ENCODE assay signal across 1 cellular context in genomic region chr17:43360739-43361498, GRCh38.
A peak's percentile ranks its signal among the peaks of the same experiment; 100 is the strongest.
TF ChIP-seq lines count a peak whose summit lies in the region.

No MANE protein-coding gene starts in this region.

TF ChIP-seq in HepG2, 621 proteins besides CTCF, POLR2A, EP300 and RAD21 (continued from another document and continues in another):
- TF ChIP-seq ZNF251 (CRISPR knock-in tag; IDR thresholded peaks at IDR 0.05) (no peak), ATF4 (CRISPR knock-in tag; IDR thresholded peaks at IDR 0.05) (peak; percentile 93 to 100), ZNF431 (CRISPR knock-in tag; IDR thresholded peaks at IDR 0.05; ENCODE audit: borderline replicate concordance, low read depth) (peak; percentile 76; the same call in 1 of the 2 replicates), ZNF557 (CRISPR knock-in tag; IDR thresholded peaks at IDR 0.05) (0 out of 2 replicates have a peak, but pooled peaks have one; percentile 80), ZNF234 (CRISPR knock-in tag; conservative IDR thresholded peaks at IDR 0.05) (no peak), SIX4 (CRISPR knock-in tag; IDR thresholded peaks at IDR 0.05) (peak; percentile 63), ESRRA (CRISPR knock-in tag; IDR thresholded peaks at IDR 0.05; ENCODE audit: low read depth) (peak; percentile 59), HINFP (CRISPR knock-in tag; IDR thresholded peaks at IDR 0.05; ENCODE audit: low read depth) (peak; percentile 91), FOXM1 (CRISPR knock-in tag; IDR thresholded peaks at IDR 0.05) (no peak), BCL6 (CRISPR knock-in tag; IDR thresholded peaks at IDR 0.05) (peak; percentile 81), ZNF121 (CRISPR knock-in tag; IDR thresholded peaks at IDR 0.05) (peak; percentile 70), ZSCAN12 (CRISPR knock-in tag; IDR thresholded peaks at IDR 0.05) (0 out of 2 replicates have a peak, but pooled peaks have one; percentile 66), ZBTB3 (CRISPR knock-in tag; IDR thresholded peaks at IDR 0.05; ENCODE audit: borderline replicate concordance, low read depth) (peak; percentile 82; the same call in 1 of the 2 replicates), JUND (CRISPR knock-in tag; IDR thresholded peaks at IDR 0.05) (peak; percentile 69), FIP1L1 (IDR thresholded peaks at IDR 0.05; ENCODE audit: borderline replicate concordance, insufficient read depth, low read depth, low read length) (peak; percentile 97), DRAP1 (CRISPR knock-in tag; IDR thresholded peaks at IDR 0.05) (peak; percentile 98), PAF1 (CRISPR knock-in tag; IDR thresholded peaks at IDR 0.05) (peak; percentile 89), KLF13 (CRISPR knock-in tag; IDR thresholded peaks at IDR 0.05) (0 out of 2 replicates have a peak, but pooled peaks have one; percentile 56), SP1 (IDR thresholded peaks at IDR 0.05) (no peak), SP1 (CRISPR knock-in tag; IDR thresholded peaks at IDR 0.05) (peak; percentile 75), U2AF2 (IDR thresholded peaks at IDR 0.05; ENCODE audit: low read depth, low read length) (no peak), ZNF280D (CRISPR knock-in tag; IDR thresholded peaks at IDR 0.05) (peak; percentile 89; the same call in 1 of the 2 replicates), MNT (IDR thresholded peaks at IDR 0.05) (0 out of 2 replicates have a peak, but pooled peaks have one; percentile 1), ZNF446 (CRISPR knock-in tag; IDR thresholded peaks at IDR 0.05) (peak; percentile 83; the same call in 1 of the 2 replicates), ZNF383 (CRISPR knock-in tag; IDR thresholded peaks at IDR 0.05; ENCODE audit: borderline replicate concordance) (no peak), MXD1 (CRISPR knock-in tag; IDR thresholded peaks at IDR 0.05) (peak; percentile 77; the same call in 1 of the 2 replicates), ZNF570 (CRISPR knock-in tag; IDR thresholded peaks at IDR 0.05; ENCODE audit: borderline replicate concordance) (no peak; the same call in 1 of the 2 replicates), RORA (CRISPR knock-in tag; IDR thresholded peaks at IDR 0.05) (no peak), ZNF124 (CRISPR knock-in tag; IDR thresholded peaks at IDR 0.05) (peak; percentile 95), ZNF207 (IDR thresholded peaks at IDR 0.05; ENCODE audit: borderline replicate concordance) (no peak), BATF2 (CRISPR knock-in tag; IDR thresholded peaks at IDR 0.05) (peak; percentile 99), ARHGAP35 (CRISPR knock-in tag; IDR thresholded peaks at IDR 0.05; ENCODE audit: borderline replicate concordance) (peak; percentile 63; the same call in 1 of the 2 replicates), GMEB1 (CRISPR knock-in tag; IDR thresholded peaks at IDR 0.05; ENCODE audit: borderline replicate concordance) (peak; percentile 94), DNMT1 (CRISPR knock-in tag; IDR thresholded peaks at IDR 0.05) (0 out of 2 replicates have a peak, but pooled peaks have one; percentile 60), ATM (IDR thresholded peaks at IDR 0.05; ENCODE audit: borderline replicate concordance) (no peak), KAT2B (IDR thresholded peaks at IDR 0.05; ENCODE audit: borderline replicate concordance, low read depth, low read length) (no peak), ZNF232 (CRISPR knock-in tag; IDR thresholded peaks at IDR 0.05; ENCODE audit: borderline replicate concordance) (peak; percentile 77), ATF1 (CRISPR knock-in tag; IDR thresholded peaks at IDR 0.05) (peak; percentile 83), ARNT (IDR thresholded peaks at IDR 0.05) (no peak), TCF7L2 (IDR thresholded peaks at IDR 0.05; ENCODE audit: low read depth, low read length) (no peak), ZFP90 (CRISPR knock-in tag; IDR thresholded peaks at IDR 0.05; ENCODE audit: borderline replicate concordance) (peak; percentile 68; the same call in 1 of the 2 replicates), PTBP1 (IDR thresholded peaks at IDR 0.05; ENCODE audit: low read depth, low read length, poor library complexity, severe bottlenecking) (peak; percentile 77), ELF4 (CRISPR knock-in tag; IDR thresholded peaks at IDR 0.05; ENCODE audit: borderline replicate concordance) (peak; percentile 53; the same call in 1 of the 2 replicates), ZNF343 (CRISPR knock-in tag; IDR thresholded peaks at IDR 0.05) (peak; percentile 43; the same call in 1 of the 2 replicates), KMT2B (CRISPR knock-in tag; IDR thresholded peaks at IDR 0.05) (peak; percentile 88)
- TF ChIP-seq, protein P1, sequence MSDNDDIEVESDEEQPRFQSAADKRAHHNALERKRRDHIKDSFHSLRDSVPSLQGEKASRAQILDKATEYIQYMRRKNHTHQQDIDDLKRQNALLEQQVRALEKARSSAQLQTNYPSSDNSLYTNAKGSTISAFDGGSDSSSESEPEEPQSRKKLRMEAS (IDR thresholded peaks at IDR 0.05), result peak; percentile 72
- TF ChIP-seq, protein P2, sequence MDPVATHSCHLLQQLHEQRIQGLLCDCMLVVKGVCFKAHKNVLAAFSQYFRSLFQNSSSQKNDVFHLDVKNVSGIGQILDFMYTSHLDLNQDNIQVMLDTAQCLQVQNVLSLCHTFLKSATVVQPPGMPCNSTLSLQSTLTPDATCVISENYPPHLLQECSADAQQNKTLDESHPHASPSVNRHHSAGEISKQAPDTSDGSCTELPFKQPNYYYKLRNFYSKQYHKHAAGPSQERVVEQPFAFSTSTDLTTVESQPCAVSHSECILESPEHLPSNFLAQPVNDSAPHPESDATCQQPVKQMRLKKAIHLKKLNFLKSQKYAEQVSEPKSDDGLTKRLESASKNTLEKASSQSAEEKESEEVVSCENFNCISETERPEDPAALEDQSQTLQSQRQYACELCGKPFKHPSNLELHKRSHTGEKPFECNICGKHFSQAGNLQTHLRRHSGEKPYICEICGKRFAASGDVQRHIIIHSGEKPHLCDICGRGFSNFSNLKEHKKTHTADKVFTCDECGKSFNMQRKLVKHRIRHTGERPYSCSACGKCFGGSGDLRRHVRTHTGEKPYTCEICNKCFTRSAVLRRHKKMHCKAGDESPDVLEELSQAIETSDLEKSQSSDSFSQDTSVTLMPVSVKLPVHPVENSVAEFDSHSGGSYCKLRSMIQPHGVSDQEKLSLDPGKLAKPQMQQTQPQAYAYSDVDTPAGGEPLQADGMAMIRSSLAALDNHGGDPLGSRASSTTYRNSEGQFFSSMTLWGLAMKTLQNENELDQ (CRISPR knock-in tag; IDR thresholded peaks at IDR 0.05; ENCODE audit: borderline replicate concordance), result peak; percentile 97
- TF ChIP-seq, protein P3, sequence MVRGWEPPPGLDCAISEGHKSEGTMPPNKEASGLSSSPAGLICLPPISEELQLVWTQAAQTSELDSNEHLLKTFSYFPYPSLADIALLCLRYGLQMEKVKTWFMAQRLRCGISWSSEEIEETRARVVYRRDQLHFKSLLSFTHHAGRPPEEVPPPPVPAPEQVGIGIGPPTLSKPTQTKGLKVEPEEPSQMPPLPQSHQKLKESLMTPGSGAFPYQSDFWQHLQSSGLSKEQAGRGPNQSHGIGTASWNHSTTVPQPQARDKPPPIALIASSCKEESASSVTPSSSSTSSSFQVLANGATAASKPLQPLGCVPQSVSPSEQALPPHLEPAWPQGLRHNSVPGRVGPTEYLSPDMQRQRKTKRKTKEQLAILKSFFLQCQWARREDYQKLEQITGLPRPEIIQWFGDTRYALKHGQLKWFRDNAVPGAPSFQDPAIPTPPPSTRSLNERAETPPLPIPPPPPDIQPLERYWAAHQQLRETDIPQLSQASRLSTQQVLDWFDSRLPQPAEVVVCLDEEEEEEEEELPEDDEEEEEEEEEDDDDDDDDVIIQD (CRISPR knock-in tag; IDR thresholded peaks at IDR 0.05; ENCODE audit: low read depth), result no peak; the same call in 1 of the 2 replicates
- TF ChIP-seq, protein P4, sequence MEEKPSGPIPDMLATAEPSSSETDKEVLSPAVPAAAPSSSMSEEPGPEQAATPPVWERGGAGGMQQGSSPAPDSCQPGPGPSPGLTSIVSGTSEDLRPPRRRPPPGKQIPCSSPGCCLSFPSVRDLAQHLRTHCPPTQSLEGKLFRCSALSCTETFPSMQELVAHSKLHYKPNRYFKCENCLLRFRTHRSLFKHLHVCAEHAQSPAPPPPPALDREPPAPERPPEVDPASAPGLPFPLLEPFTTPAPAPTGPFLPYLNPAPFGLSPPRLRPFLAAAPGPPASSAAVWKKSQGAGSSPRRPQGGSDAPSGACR (CRISPR knock-in tag; IDR thresholded peaks at IDR 0.05), result peak; percentile 75
- TF ChIP-seq, protein P5, sequence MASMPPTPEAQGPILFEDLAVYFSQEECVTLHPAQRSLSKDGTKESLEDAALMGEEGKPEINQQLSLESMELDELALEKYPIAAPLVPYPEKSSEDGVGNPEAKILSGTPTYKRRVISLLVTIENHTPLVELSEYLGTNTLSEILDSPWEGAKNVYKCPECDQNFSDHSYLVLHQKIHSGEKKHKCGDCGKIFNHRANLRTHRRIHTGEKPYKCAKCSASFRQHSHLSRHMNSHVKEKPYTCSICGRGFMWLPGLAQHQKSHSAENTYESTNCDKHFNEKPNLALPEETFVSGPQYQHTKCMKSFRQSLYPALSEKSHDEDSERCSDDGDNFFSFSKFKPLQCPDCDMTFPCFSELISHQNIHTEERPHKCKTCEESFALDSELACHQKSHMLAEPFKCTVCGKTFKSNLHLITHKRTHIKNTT (CRISPR knock-in tag; IDR thresholded peaks at IDR 0.05), result peak; percentile 98
